In the genomic region with DNA sequence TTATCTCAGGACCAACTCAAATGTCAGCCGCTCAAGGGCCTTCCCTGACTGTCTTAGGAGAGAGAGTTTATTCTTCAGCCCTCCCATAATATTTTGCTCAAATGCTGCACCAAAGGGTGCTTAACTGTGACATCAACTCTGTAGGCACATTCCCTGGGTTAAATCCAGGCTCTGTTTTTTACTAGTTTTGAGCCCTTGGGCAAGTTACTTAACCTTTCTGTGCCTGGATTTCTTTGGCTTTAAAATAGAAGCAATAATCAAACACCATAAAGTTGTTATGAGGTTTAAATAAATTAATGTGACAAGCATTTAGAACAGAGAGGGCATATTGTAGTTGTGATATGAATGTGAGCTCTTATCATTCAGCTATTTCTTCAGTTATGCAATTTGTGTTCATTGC, we compare ENCODE assay signal across 9 cellular contexts. TPM values are rescaled to one million over a fixed set of nuclear protein-coding genes. Genes with fewer than 3 reads are reported as not detected.
"Had no signal": no experiment of that assay in that cellular context is flagged by ENCODE, and none has a peak within 500 bp of the region (broad histone marks: within the 10 kb centered on the region; RNA-seq: fewer than 3 reads in every experiment).

No MANE protein-coding gene starts in this region.

- DNase-seq: IMR-90, KBM-7, KG1 had no signal

- ATAC-seq: HepG2, K562 had no signal

- H3K4me3 ChIP-seq: K562 had no signal

- H3K27ac ChIP-seq: HL-60, KMS-11 had no signal

- FAIRE-seq: HepG2, HTR-8/SVneo, K562 had no signal

- H3K4me2 ChIP-seq: KMS-11 had no signal

RNA-seq across cellular contexts. Expression of a gene that starts 54.2 kb away (rescaled TPM):
- polyA plus RNA-seq: IgD-negative memory B cell, K562 had no signal
